In the genomic region with DNA sequence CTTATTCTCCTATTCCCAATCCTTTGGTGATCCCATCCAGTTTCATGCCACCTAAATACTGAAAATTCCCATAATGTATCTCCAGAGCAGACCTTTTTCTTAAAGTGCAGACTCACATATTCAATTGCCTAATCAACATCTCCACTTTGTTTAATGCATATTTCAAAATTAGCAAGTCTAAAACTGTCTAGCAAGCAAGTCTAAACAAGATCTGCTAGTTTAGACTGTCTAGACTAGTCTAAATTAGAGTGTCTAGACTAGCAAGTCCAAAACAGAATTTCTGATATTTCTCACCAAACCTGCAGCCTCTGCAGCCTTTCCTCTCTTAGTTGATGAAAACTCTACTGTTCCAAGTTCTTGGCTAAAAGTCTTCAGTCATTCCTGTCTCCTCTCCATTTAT, we compare ENCODE assay signal across 23 cellular contexts. TPM values are rescaled to one million over a fixed set of nuclear protein-coding genes. Genes with fewer than 3 reads are reported as not detected.
DNase-seq lines count a peak whose midpoint lies in the region; ATAC-seq and TF ChIP-seq lines count a peak whose summit lies in the region.
"Had no signal": no experiment of that assay in that cellular context is flagged by ENCODE, and none has a peak within 500 bp of the region (broad histone marks: within the 10 kb centered on the region; RNA-seq: fewer than 3 reads in every experiment).

No MANE protein-coding gene starts in this region.

- H3K27me3 ChIP-seq in BLaER1 (no peaks in the 10 kb centered on the region), HUES6 (ENCODE audit: control insufficient read depth, insufficient read depth, low read length) (no peaks in the 10 kb centered on the region), mammary epithelial cell (ENCODE audit: insufficient read depth, low read length) (no peaks in the 10 kb centered on the region), mesendoderm (ENCODE audit: insufficient read depth, low read length, poor library complexity) (no peaks in the 10 kb centered on the region), thyroid gland (no peaks in the 10 kb centered on the region)
- H3K27me3 ChIP-seq: Peyer's patch had no signal

- intact Hi-C loops in mammary epithelial cell (cut with micrococcal nuclease), result no loop called here
- intact Hi-C loops in thyroid gland (cut with DNase I), result loop anchor here (10.0 kb wide), 1 partner anchor 140 kb away; no protein-coding TSS in a partner anchor

- H3K9me3 ChIP-seq in BLaER1 (0 out of 2 replicates have a peak, but pooled peaks cover 5% of the 10 kb centered on the region), HUES6 (ENCODE audit: control insufficient read depth, insufficient read depth, low read depth, low read length) (no peaks in the 10 kb centered on the region), mammary epithelial cell (replicated peaks; ENCODE audit: insufficient read depth, low read length) (no peaks in the 10 kb centered on the region), thyroid gland (no peaks in the 10 kb centered on the region)
- H3K9me3 ChIP-seq: A549, Caco-2, Peyer's patch had no signal

- dilution Hi-C loops in mammary epithelial cell (cut with HindIII; ENCODE audit: low sequenced_read_pairs), result no loop called here

- DNase-seq in mammary epithelial cell (peak; percentile 59), mesendoderm (no peak), thyroid gland (no peak), germinal center (ENCODE audit: low spot score) (no peak), NCI-H82 treated with DMSO at 0.1 percent for 48 hours (lab: John Stamatoyannopoulos, UW; ENCODE audit: unreplicated experiment) (no peak)
- DNase-seq: Caco-2; CD4-positive, alpha-beta memory T cell; DMS 273 treated with DMSO at 0.1 percent for 48 hours; DMS79 treated with DMSO at 0.1 percent for 48 hours; GOT3; HCEC 1CT; IMR-90; NCI-H1694; NCI-H2081; NCI-H2171; NCI-H345; NCI-H524 treated with DMSO at 0.1 percent for 48 hours; NCI-H82; Peyer's patch had no signal

- no peak overlapping the region for H3K4ac ChIP-seq in mesendoderm (ENCODE audit: low read depth, low read length)

- TF ChIP-seq POLR2A in thyroid gland (IDR thresholded peaks at IDR 0.05), result no peak

- no peak overlapping the region for H3K4me3 ChIP-seq in BLaER1
- no peak overlapping the region for H3K4me3 ChIP-seq in HUES6 (ENCODE audit: low read depth, low read length)
- no peak overlapping the region for H3K4me3 ChIP-seq in mammary epithelial cell (replicated peaks in 1 of 3; ENCODE audit: insufficient read depth in 1 of 3, low read depth in 2 of 3, low read length in 3 of 3)
- H3K4me3 ChIP-seq in mesendoderm (ENCODE audit: low read length), result no peak overlapping the region
- no peak overlapping the region for H3K4me3 ChIP-seq in thyroid gland (replicated peaks in 1 of 3)
- H3K4me3 ChIP-seq: A549, Peyer's patch had no signal

- no peak overlapping the region for H4K5ac ChIP-seq in mesendoderm (ENCODE audit: low read length)

- no peak overlapping the region for H3K56ac ChIP-seq in mesendoderm (ENCODE audit: low read length)

- peaks cover 75% of the 10 kb centered on the region for H3K36me3 ChIP-seq in BLaER1
- H3K36me3 ChIP-seq in HUES6 (ENCODE audit: control insufficient read depth, insufficient read depth, low read length), result peaks cover 31% of the 10 kb centered on the region
- H3K36me3 ChIP-seq in mammary epithelial cell (ENCODE audit: insufficient read depth, low read length), result peaks cover 2% of the 10 kb centered on the region
- H3K36me3 ChIP-seq in mesendoderm (ENCODE audit: control insufficient read depth, insufficient read depth, low read length), result peaks cover 3% of the 10 kb centered on the region
- H3K36me3 ChIP-seq in thyroid gland, result peaks cover 0 to 3% of the 10 kb centered on the region in 2 donors

- H4K20me1 ChIP-seq in BLaER1 (peaks cover 47% of the 10 kb centered on the region), mammary epithelial cell (ENCODE audit: insufficient read depth, low read length) (no peaks in the 10 kb centered on the region)

- no peak overlapping the region for H2AFZ ChIP-seq in mammary epithelial cell (ENCODE audit: low read depth, low read length)

- no peak for ATAC-seq in GM21390 (IDR thresholded peaks at IDR 0.05; ENCODE audit: unreplicated experiment)
- ATAC-seq: A549 had no signal

- H3K4me1 ChIP-seq in BLaER1, result peaks cover 49% of the 10 kb centered on the region
- peaks cover 10% of the 10 kb centered on the region for H3K4me1 ChIP-seq in HUES6 (ENCODE audit: control insufficient read depth, insufficient read depth, low read length)
- H3K4me1 ChIP-seq in mammary epithelial cell (ENCODE audit: insufficient read depth, low read length), result peaks cover 42% of the 10 kb centered on the region
- H3K4me1 ChIP-seq in mesendoderm (ENCODE audit: control insufficient read depth, low read depth, low read length), result peaks cover 10% of the 10 kb centered on the region
- no peaks in the 10 kb centered on the region for H3K4me1 ChIP-seq in thyroid gland
- H3K4me1 ChIP-seq: A549, Peyer's patch had no signal

- no peak overlapping the region for H3K9ac ChIP-seq in BLaER1
- H3K9ac ChIP-seq in HUES6 (ENCODE audit: low read length), result no peak overlapping the region
- H3K9ac ChIP-seq in mammary epithelial cell (ENCODE audit: insufficient read depth, low read length), result no peak overlapping the region
- H3K9ac ChIP-seq in mesendoderm (ENCODE audit: low read length), result no peak overlapping the region

- CTCF ChIA-PET in mammary epithelial cell (lab: Charles Lee; ENCODE audit: low non-redundant PET), result no interaction called here

- peaks cover 6% of the 10 kb centered on the region for H3K79me1 ChIP-seq in mesendoderm (ENCODE audit: low read length)

- peaks cover 51% of the 10 kb centered on the region for H3K79me2 ChIP-seq in mammary epithelial cell (ENCODE audit: insufficient read depth, low read length)
- H3K79me2 ChIP-seq in mesendoderm (ENCODE audit: control insufficient read depth, insufficient read depth, low read length), result peaks cover 2% of the 10 kb centered on the region

- H3K27ac ChIP-seq in BLaER1 (peak overlapping the region; percentile 44; the same call in 1 of the 2 replicates), HUES6 (ENCODE audit: low read depth, low read length) (0 out of 2 replicates have a peak overlapping the region, but pooled peaks have one; percentile 8), mammary epithelial cell (ENCODE audit: insufficient read depth, low read depth, low read length) (no peak overlapping the region), mesendoderm (ENCODE audit: low read depth, low read length) (no peak overlapping the region), thyroid gland (no peak overlapping the region)
- H3K27ac ChIP-seq: A549, Peyer's patch had no signal

- H2BK15ac ChIP-seq in mesendoderm (replicated peaks; ENCODE audit: low read depth), result no peak overlapping the region

- H2BK5ac ChIP-seq in mesendoderm (ENCODE audit: low read length), result no peak overlapping the region

- peak overlapping the region; percentile 67 for H3K4me2 ChIP-seq in BLaER1
- peak overlapping the region; percentile 7 for H3K4me2 ChIP-seq in mammary epithelial cell (ENCODE audit: insufficient read depth, low read depth, low read length)
- no peak overlapping the region for H3K4me2 ChIP-seq in mesendoderm (ENCODE audit: low read length)
- H3K4me2 ChIP-seq: A549 had no signal

- H2AK5ac ChIP-seq in mesendoderm (ENCODE audit: low read length), result no peak overlapping the region

- TF ChIP-seq CTCF in mammary epithelial cell (conservative IDR thresholded peaks at IDR 0.05 in 1 of 2, IDR thresholded peaks at IDR 0.05 in 1 of 2; ENCODE audit: extremely low read depth in 1 of 2, insufficient read depth in 1 of 2, low read depth in 1 of 2, low read length in 2 of 2), result no peak
- TF ChIP-seq CTCF in thyroid gland (IDR thresholded peaks at IDR 0.05), result no peak

- no peak overlapping the region for H4K8ac ChIP-seq in mesendoderm (ENCODE audit: low read depth, low read length)

- in situ Hi-C loops in mammary epithelial cell (cut with MboI; ENCODE audit: low sequenced_read_pairs in 2 of 2), result no loop called here

- H2BK120ac ChIP-seq in mesendoderm (ENCODE audit: low read depth, low read length), result no peak overlapping the region

- no TSS peak for BruUV-seq in mammary epithelial cell (replicated peaks; lab: Mats Ljungman, UMichigan)

- H3K23ac ChIP-seq in mesendoderm (ENCODE audit: low read length), result peak overlapping the region; percentile 33

- no peak overlapping the region for H3K18ac ChIP-seq in mesendoderm (ENCODE audit: low read length)

RNA-seq across cellular contexts. Expression of gene THUMPD2, which starts 44.6 kb away (rescaled TPM):
- total RNA-seq in mammary epithelial cell, result 10 to 100 TPM; 15.0 to 15.7 TPM
- polyA plus RNA-seq in mammary epithelial cell, result 8.4 TPM
- polyA minus RNA-seq in mammary epithelial cell, result 4.2 TPM
- 13.5 TPM for polyA plus RNA-seq in mesendoderm (2013, experiment 1 of 2)
- polyA plus RNA-seq in mesendoderm (2013, experiment 2 of 2), result 13.2 TPM
- 10 to 100 TPM in 3 of 4 donors, 1 to 10 TPM in 1; 9.3 to 26.7 (median 19.2) TPM for total RNA-seq in thyroid gland

Comparison
In these comparisons a context has a peak if more than half of its experiments do, and no peak if none do; other contexts are left out.
1. H3K27ac ChIP-seq: peak in BLaER1 (single experiment) and HUES6 (single experiment); none in mammary epithelial cell (single experiment), mesendoderm (single experiment) and thyroid gland (0 of 3).